Comparison of ENCODE assay signal across 1 cellular context in the genomic region with DNA sequence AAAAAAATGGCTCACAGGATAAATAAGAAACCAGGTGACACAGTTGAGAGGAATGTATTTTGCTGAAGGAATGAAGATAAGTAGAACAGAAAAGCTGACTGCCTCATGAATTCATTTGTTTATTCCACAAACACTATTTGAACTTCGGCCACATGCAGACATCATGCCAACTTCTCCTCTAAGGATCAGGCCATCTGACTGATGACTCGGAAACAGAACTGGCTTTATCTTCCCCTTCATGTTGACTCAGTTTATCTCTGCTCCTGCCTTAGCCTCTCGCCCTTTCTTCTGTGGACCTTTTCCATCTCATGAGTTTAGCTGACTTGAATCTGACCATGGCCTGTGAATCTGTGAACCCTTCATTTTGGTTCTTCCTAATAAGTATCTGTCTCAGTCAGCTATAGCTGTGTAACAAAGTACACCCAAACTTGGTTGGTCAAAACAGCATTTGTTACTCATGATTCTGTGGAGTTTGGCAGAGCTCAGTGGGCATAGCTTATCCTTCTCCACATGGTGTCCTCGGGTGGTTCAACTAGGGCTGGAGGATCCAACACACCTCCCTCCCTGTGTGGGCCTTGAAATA.
A peak's percentile ranks its signal among the peaks of the same experiment; 100 is the strongest.
TF ChIP-seq lines count a peak whose summit lies in the region.

No MANE protein-coding gene starts in this region.

TF ChIP-seq in HepG2, 621 proteins besides CTCF, POLR2A, EP300 and RAD21 (continued from another document and continues in another):
- TF ChIP-seq TFE3 (CRISPR knock-in tag; IDR thresholded peaks at IDR 0.05) (no peak), ZNF44 (CRISPR knock-in tag; IDR thresholded peaks at IDR 0.05) (no peak), NCOR1 (IDR thresholded peaks at IDR 0.05; ENCODE audit: borderline replicate concordance, low read length) (no peak), SMAD1 (CRISPR knock-in tag; IDR thresholded peaks at IDR 0.05; ENCODE audit: borderline replicate concordance, low read depth) (no peak), E2F5 (CRISPR knock-in tag; conservative IDR thresholded peaks at IDR 0.05) (no peak), ZNF441 (CRISPR knock-in tag; IDR thresholded peaks at IDR 0.05; ENCODE audit: borderline replicate concordance) (0 out of 2 replicates have a peak, but pooled peaks have one; percentile 56), ZNF772 (CRISPR knock-in tag; IDR thresholded peaks at IDR 0.05) (no peak), BRF2 (CRISPR knock-in tag; IDR thresholded peaks at IDR 0.05) (no peak), REXO4 (CRISPR knock-in tag; IDR thresholded peaks at IDR 0.05; ENCODE audit: borderline replicate concordance) (no peak), ZMYM3 (CRISPR knock-in tag; IDR thresholded peaks at IDR 0.05) (peak; percentile 97), ZNF670 (CRISPR knock-in tag; IDR thresholded peaks at IDR 0.05; ENCODE audit: borderline replicate concordance) (no peak), ZFY (CRISPR knock-in tag; IDR thresholded peaks at IDR 0.05) (no peak), STAT5B (CRISPR knock-in tag; IDR thresholded peaks at IDR 0.05) (no peak), KDM4B (CRISPR knock-in tag; IDR thresholded peaks at IDR 0.05) (no peak), ZSCAN12 (CRISPR knock-in tag; IDR thresholded peaks at IDR 0.05) (no peak), ATAD3A (CRISPR knock-in tag; IDR thresholded peaks at IDR 0.05) (no peak), CHCHD3 (CRISPR knock-in tag; IDR thresholded peaks at IDR 0.05) (no peak), ZNF337 (CRISPR knock-in tag; IDR thresholded peaks at IDR 0.05; ENCODE audit: borderline replicate concordance, low read depth) (no peak), RFX3 (CRISPR knock-in tag; IDR thresholded peaks at IDR 0.05) (no peak), THAP11 (CRISPR knock-in tag; IDR thresholded peaks at IDR 0.05) (no peak), ZNF382 (CRISPR knock-in tag; IDR thresholded peaks at IDR 0.05; ENCODE audit: borderline replicate concordance) (no peak), ZNF720 (CRISPR knock-in tag; IDR thresholded peaks at IDR 0.05) (no peak), BCL6 (CRISPR knock-in tag; IDR thresholded peaks at IDR 0.05) (peak; percentile 43; the same call in 1 of the 2 replicates), ZNF652 (CRISPR knock-in tag; IDR thresholded peaks at IDR 0.05; ENCODE audit: borderline replicate concordance, low read depth) (no peak), CC2D1A (CRISPR knock-in tag; IDR thresholded peaks at IDR 0.05) (no peak), GMEB2 (CRISPR knock-in tag; IDR thresholded peaks at IDR 0.05; ENCODE audit: low read depth) (no peak), HMG20B (CRISPR knock-in tag; conservative IDR thresholded peaks at IDR 0.05) (no peak), KDM5B (CRISPR knock-in tag; IDR thresholded peaks at IDR 0.05; ENCODE audit: borderline replicate concordance) (no peak), ZXDC (CRISPR knock-in tag; IDR thresholded peaks at IDR 0.05) (no peak), U2AF1 (optimal IDR thresholded peaks at IDR 0.05; ENCODE audit: low read depth, low read length) (no peak), ATF7 (IDR thresholded peaks at IDR 0.05) (no peak), ATF7 (CRISPR knock-in tag; IDR thresholded peaks at IDR 0.05) (no peak), TARDBP (CRISPR knock-in tag; IDR thresholded peaks at IDR 0.05) (no peak), ATF5 (CRISPR knock-in tag; IDR thresholded peaks at IDR 0.05; ENCODE audit: low read depth) (no peak), ZNF234 (CRISPR knock-in tag; conservative IDR thresholded peaks at IDR 0.05) (no peak), CBX1 (IDR thresholded peaks at IDR 0.05; ENCODE audit: low read depth) (peak; percentile 82), SSRP1 (CRISPR knock-in tag; IDR thresholded peaks at IDR 0.05) (no peak), JUN (CRISPR knock-in tag; IDR thresholded peaks at IDR 0.05) (0 out of 2 replicates have a peak, but pooled peaks have one; percentile 39), CEBPG (CRISPR knock-in tag; IDR thresholded peaks at IDR 0.05) (no peak), NCOA5 (CRISPR knock-in tag; IDR thresholded peaks at IDR 0.05) (no peak), ZNF431 (CRISPR knock-in tag; IDR thresholded peaks at IDR 0.05; ENCODE audit: borderline replicate concordance, low read depth) (no peak), IRF9 (CRISPR knock-in tag; IDR thresholded peaks at IDR 0.05; ENCODE audit: borderline replicate concordance) (no peak), ZNF878 (CRISPR knock-in tag; IDR thresholded peaks at IDR 0.05) (peak; percentile 64; the same call in 1 of the 2 replicates), ARID3A (IDR thresholded peaks at IDR 0.05; ENCODE audit: low read depth, low read length) (peak; percentile 57), SALL2 (CRISPR knock-in tag; IDR thresholded peaks at IDR 0.05) (no peak)
- TF ChIP-seq, protein P1, sequence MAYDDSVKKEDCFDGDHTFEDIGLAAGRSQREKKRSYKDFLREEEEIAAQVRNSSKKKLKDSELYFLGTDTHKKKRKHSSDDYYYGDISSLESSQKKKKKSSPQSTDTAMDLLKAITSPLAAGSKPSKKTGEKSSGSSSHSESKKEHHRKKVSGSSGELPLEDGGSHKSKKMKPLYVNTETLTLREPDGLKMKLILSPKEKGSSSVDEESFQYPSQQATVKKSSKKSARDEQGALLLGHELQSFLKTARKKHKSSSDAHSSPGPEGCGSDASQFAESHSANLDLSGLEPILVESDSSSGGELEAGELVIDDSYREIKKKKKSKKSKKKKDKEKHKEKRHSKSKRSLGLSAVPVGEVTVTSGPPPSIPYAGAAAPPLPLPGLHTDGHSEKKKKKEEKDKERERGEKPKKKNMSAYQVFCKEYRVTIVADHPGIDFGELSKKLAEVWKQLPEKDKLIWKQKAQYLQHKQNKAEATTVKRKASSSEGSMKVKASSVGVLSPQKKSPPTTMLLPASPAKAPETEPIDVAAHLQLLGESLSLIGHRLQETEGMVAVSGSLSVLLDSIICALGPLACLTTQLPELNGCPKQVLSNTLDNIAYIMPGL (CRISPR knock-in tag; IDR thresholded peaks at IDR 0.05; ENCODE audit: borderline replicate concordance in 1 of 2, low read depth in 1 of 2) = no peak; a peak in 1 of 4 replicates
- TF ChIP-seq, protein P2, sequence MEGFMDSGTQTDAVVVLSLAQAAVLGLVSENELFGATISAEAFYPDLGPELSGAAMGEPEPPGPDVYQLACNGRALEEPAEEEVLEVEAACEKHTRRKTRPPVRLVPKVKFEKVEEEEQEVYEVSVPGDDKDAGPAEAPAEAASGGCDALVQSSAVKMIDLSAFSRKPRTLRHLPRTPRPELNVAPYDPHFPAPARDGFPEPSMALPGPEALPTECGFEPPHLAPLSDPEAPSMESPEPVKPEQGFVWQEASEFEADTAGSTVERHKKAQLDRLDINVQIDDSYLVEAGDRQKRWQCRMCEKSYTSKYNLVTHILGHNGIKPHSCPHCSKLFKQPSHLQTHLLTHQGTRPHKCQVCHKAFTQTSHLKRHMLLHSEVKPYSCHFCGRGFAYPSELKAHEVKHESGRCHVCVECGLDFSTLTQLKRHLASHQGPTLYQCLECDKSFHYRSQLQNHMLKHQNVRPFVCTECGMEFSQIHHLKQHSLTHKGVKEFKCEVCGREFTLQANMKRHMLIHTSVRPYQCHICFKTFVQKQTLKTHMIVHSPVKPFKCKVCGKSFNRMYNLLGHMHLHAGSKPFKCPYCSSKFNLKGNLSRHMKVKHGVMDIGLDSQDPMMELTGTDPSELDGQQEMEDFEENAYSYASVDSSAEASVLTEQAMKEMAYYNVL (CRISPR knock-in tag; IDR thresholded peaks at IDR 0.05; ENCODE audit: borderline replicate concordance) = 0 out of 2 replicates have a peak, but pooled peaks have one; percentile 45
- TF ChIP-seq, protein P3, sequence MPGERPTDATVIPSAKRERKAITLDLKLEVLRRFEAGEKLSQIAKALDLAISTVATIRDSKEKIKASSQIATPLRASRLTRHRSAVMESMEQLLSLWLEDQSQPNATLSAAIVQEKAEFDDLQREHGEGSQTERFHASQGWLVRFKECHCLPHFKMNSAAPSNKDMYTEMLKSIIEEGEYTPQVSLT (CRISPR knock-in tag; IDR thresholded peaks at IDR 0.05; ENCODE audit: borderline replicate concordance, low read depth) = no peak
